8 cellular contexts compared by ENCODE assay signal in the genomic region with DNA sequence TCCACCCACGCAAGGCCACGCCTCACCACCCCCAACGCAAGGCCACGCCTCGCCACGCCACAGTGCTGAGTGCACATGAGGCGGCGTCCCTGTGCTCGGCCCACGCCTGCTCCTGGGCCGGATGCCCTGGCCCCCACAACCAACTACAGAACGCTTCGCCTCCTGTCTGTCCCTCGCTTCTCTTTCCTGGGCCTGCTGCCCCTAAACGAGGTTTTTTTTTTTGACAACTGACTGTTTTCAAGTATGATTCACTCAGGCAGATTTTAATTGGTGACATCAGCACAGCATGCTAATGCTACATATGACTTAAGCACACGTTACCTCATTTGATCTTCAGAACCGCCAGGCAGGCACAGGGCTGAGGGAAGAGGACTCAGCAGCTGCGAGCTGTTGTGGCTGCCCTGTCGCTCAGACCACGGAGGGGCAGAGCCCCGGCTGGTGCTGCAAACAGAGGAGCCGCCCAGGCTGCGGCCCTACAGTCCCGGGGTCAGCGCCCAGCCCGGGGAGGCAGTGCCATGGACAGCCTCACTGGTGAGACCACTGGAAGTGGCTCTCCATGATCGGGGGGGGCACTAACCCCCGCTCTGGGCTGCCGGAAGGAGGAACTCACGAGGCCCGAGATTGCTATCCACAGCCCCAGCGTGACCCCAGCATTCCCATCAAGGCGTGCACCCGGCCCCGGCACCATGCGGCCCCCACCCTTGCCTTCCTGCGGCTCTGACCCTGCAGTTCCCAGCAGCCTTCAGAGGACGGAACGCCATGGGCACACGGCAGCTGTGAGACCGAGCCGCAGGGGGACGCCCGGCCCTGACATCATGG.
A peak's percentile ranks its signal among the peaks of the same experiment; 100 is the strongest.
DNase-seq lines count a peak whose midpoint lies in the region; ATAC-seq and TF ChIP-seq lines count a peak whose summit lies in the region.

No MANE protein-coding gene starts in this region.

- H3K9ac ChIP-seq in colonic mucosa (ENCODE audit: low read depth in 2 of 2, low read length in 2 of 2): no peak overlapping the region
- peak overlapping the region; percentile 24 to 46 for H3K9ac ChIP-seq in mucosa of rectum (ENCODE audit: low read depth in 1 of 2, low read length in 2 of 2)

- no peaks in the 10 kb centered on the region for H3K36me3 ChIP-seq in colonic mucosa
- no peaks in the 10 kb centered on the region for H3K36me3 ChIP-seq in mucosa of rectum (ENCODE audit: control insufficient read depth in 2 of 2, insufficient read depth in 2 of 2, low read length in 2 of 2)
- no peaks in the 10 kb centered on the region for H3K36me3 ChIP-seq in effector memory CD4-positive, alpha-beta T cell (ENCODE audit: control insufficient read depth, insufficient read depth, low read length)

- ATAC-seq in HG03457 (IDR thresholded peaks at IDR 0.05; ENCODE audit: unreplicated experiment): no peak

- H3K9me3 ChIP-seq in colonic mucosa (no peaks in the 10 kb centered on the region), mucosa of rectum (ENCODE audit: control insufficient read depth in 2 of 2, low read length in 2 of 2) (no peaks in the 10 kb centered on the region)
- H3K9me3 ChIP-seq in effector memory CD4-positive, alpha-beta T cell (ENCODE audit: control insufficient read depth, low read length): no peaks in the 10 kb centered on the region

- DNase-seq in EH (ENCODE audit: low read depth): peak; percentile 95
- no peak for DNase-seq in HEK293T (ENCODE audit: extremely low spot score)
- DNase-seq in T follicular helper cell (ENCODE audit: low read depth): peak; percentile 15
- DNase-seq in colonic mucosa: peak; percentile 47
- peak; percentile 63 for DNase-seq in ureter (ENCODE audit: low spot score)
- no peak for DNase-seq in effector memory CD4-positive, alpha-beta T cell

- intact Hi-C loops in colonic mucosa (cut with DNase I): no loop called here

- CTCF ChIA-PET in HEK293T (lab: Yijun Ruan, JAX): no interaction called here

- no peak overlapping the region for H3K4me3 ChIP-seq in colonic mucosa
- H3K4me3 ChIP-seq in mucosa of rectum (ENCODE audit: low read length in 2 of 2): peak overlapping the region; percentile 3 to 20
- H3K4me3 ChIP-seq in effector memory CD4-positive, alpha-beta T cell (ENCODE audit: insufficient read depth, low read depth, low read length, poor library complexity, severe bottlenecking): no peak overlapping the region

- POLR2A ChIA-PET in HEK293T (lab: Yijun Ruan, JAX): no interaction called here

- H3K27me3 ChIP-seq in colonic mucosa: no peaks in the 10 kb centered on the region
- no peaks in the 10 kb centered on the region for H3K27me3 ChIP-seq in mucosa of rectum (ENCODE audit: control insufficient read depth in 2 of 2, insufficient read depth in 2 of 2, low read length in 2 of 2)
- no peaks in the 10 kb centered on the region for H3K27me3 ChIP-seq in effector memory CD4-positive, alpha-beta T cell (replicated peaks; ENCODE audit: control insufficient read depth, insufficient read depth, low read length, poor library complexity, severe bottlenecking)

- H3K4me1 ChIP-seq in colonic mucosa (no peaks in the 10 kb centered on the region), mucosa of rectum (ENCODE audit: control insufficient read depth in 2 of 2, insufficient read depth in 2 of 2, low read length in 2 of 2) (peaks cover 4 to 16% of the 10 kb centered on the region in 2 donors)
- H3K4me1 ChIP-seq in effector memory CD4-positive, alpha-beta T cell (ENCODE audit: control insufficient read depth, insufficient read depth, low read length, poor library complexity, severe bottlenecking): no peaks in the 10 kb centered on the region

- no peak for TF ChIP-seq CTCF in colonic mucosa (IDR thresholded peaks at IDR 0.05)

- H3K27ac ChIP-seq in colonic mucosa (peak overlapping the region; percentile 10), mucosa of rectum (ENCODE audit: low read depth in 2 of 2, low read length in 2 of 2) (peak overlapping the region; percentile 65 to 73)
- no peak overlapping the region for H3K27ac ChIP-seq in effector memory CD4-positive, alpha-beta T cell (ENCODE audit: insufficient read depth, low read length, poor library complexity, severe bottlenecking)

TF ChIP-seq in HEK293T, 16 proteins besides CTCF, POLR2A, EP300 and RAD21:
- TF ChIP-seq, protein P1, sequence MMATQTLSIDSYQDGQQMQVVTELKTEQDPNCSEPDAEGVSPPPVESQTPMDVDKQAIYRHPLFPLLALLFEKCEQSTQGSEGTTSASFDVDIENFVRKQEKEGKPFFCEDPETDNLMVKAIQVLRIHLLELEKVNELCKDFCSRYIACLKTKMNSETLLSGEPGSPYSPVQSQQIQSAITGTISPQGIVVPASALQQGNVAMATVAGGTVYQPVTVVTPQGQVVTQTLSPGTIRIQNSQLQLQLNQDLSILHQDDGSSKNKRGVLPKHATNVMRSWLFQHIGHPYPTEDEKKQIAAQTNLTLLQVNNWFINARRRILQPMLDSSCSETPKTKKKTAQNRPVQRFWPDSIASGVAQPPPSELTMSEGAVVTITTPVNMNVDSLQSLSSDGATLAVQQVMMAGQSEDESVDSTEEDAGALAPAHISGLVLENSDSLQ (IDR thresholded peaks at IDR 0.05): peak; percentile 75
- no peak for TF ChIP-seq HDGF (IDR thresholded peaks at IDR 0.05; ENCODE audit: borderline replicate concordance)

Comparison
In these comparisons a context has a peak if more than half of its experiments do, and no peak if none do; other contexts are left out.
1. DNase-seq: peak in EH (single experiment), T follicular helper cell (single experiment), colonic mucosa (single experiment) and ureter (single experiment); none in HEK293T (single experiment) and effector memory CD4-positive, alpha-beta T cell (0 of 3).
2. H3K4me3 ChIP-seq: peak in mucosa of rectum (2 of 2); none in colonic mucosa (single experiment) and effector memory CD4-positive, alpha-beta T cell (single experiment).
3. H3K9ac ChIP-seq: peak in mucosa of rectum (2 of 2); none in colonic mucosa (0 of 2).